Comparison of ENCODE assay signal across 7 cellular contexts in the genomic region with DNA sequence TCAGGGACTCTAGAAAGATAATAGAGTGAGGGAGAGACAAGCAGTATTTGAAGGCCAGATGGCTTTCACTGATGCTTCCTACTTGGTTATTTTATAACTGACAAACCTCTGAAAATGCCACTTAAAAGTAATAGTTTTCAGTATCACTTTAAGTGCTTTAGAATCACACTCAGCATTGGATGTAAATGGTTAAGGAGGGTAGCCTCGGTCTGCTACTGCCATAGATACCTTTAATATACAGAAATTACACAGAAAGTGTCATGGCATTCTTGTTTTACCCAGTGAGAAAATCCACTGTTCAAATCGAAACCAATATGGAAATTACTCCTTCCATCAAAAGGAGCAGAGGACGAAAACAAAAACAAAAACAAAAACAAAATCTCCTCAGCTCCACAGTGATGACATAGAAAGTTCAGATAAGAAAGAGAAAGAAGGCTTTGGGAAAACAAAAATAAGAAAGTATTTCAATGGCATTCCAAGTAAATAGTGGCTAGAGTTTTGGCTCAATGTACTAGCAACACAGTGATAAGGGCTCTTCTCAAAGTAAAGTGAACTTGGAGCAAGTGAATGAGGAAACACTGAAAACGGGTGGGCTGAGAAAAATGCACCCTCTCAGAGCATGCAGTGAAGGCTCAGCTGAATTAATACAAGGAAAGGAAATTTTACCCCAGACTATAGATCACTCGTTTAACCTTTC. TPM values are rescaled to one million over a fixed set of nuclear protein-coding genes. Genes with fewer than 3 reads are reported as not detected.
DNase-seq lines count a peak whose midpoint lies in the region; ATAC-seq and TF ChIP-seq lines count a peak whose summit lies in the region.

No MANE protein-coding gene starts in this region.

- H3K27me3 ChIP-seq in PC-9 (ENCODE audit: insufficient read depth, low read depth) (no peaks in the 10 kb centered on the region), neutrophil (no peaks in the 10 kb centered on the region)

- H3K9me3 Mint-ChIP-seq in MCF 10A (ENCODE audit: unreplicated experiment) (no peaks in the 10 kb centered on the region), HFFc6 (no peaks in the 10 kb centered on the region)

- H3K27ac Mint-ChIP-seq in MCF 10A (ENCODE audit: low read depth, unreplicated experiment) (no peak overlapping the region), HFFc6 (no peak overlapping the region)

- POLR2A ChIA-PET in PC-9 (lab: Charles Lee; ENCODE audit: unreplicated experiment), result no interaction called here
- POLR2A ChIA-PET in MCF 10A (lab: Yijun Ruan, JAX), result interaction anchor here (1.0 to 4.2 kb wide), 2 partner anchors 44 to 167 kb away, joined by 3 to 27 read pairs; a partner anchor contains a TSS

- H3K27me3 Mint-ChIP-seq in MCF 10A (ENCODE audit: insufficient read depth, unreplicated experiment), result no peaks in the 10 kb centered on the region
- H3K27me3 Mint-ChIP-seq in HFFc6 (ENCODE audit: insufficient read depth), result no peaks in the 10 kb centered on the region; the same call in 1 of the 2 replicates

- H3K27ac ChIP-seq in PC-9, result peak overlapping the region; percentile 84
- peak overlapping the region; percentile 80 for H3K27ac ChIP-seq in neutrophil

- BruUV-seq in PC-9 (replicated peaks; lab: Mats Ljungman, UMichigan) (no TSS peak), MCF 10A (replicated peaks; lab: Mats Ljungman, UMichigan) (no TSS peak)

- H3K4me3 ChIP-seq in PC-9 (no peak overlapping the region), neutrophil (ENCODE audit: low read depth in 1 of 2, low read length in 1 of 2) (no peak overlapping the region)

- H3K4me1 Mint-ChIP-seq in MCF 10A (ENCODE audit: insufficient read depth, unreplicated experiment) (peaks cover 27% of the 10 kb centered on the region), HFFc6 (ENCODE audit: low read depth) (peaks cover 49% of the 10 kb centered on the region)

- H3K9me3 ChIP-seq in PC-9 (ENCODE audit: insufficient read depth, low read depth), result 0 out of 2 replicates have a peak, but pooled peaks cover 10% of the 10 kb centered on the region
- no peaks in the 10 kb centered on the region for H3K9me3 ChIP-seq in neutrophil

- CTCF ChIA-PET in PC-9 (lab: Charles Lee) (interaction anchor here (0.7 to 1.2 kb wide), 2 partner anchors 27 to 44 kb away, joined by 3 to 4 read pairs; no protein-coding TSS in a partner anchor), MCF 10A (lab: Yijun Ruan, JAX) (interaction anchor here (1.0 kb wide), 2 partner anchors 196 to 418 kb away, joined by 3 to 7 read pairs; no protein-coding TSS in a partner anchor)

- no peaks in the 10 kb centered on the region for H3K36me3 Mint-ChIP-seq in MCF 10A (ENCODE audit: insufficient read depth, unreplicated experiment)
- no peaks in the 10 kb centered on the region for H3K36me3 Mint-ChIP-seq in HFFc6 (ENCODE audit: low read depth)

- H3K4me3 Mint-ChIP-seq in MCF 10A (ENCODE audit: unreplicated experiment) (no peak overlapping the region), HFFc6 (no peak overlapping the region)

- ATAC-seq in GM19025 (IDR thresholded peaks at IDR 0.05; ENCODE audit: low read depth, unreplicated experiment) (peak; percentile 46), HG02852 (IDR thresholded peaks at IDR 0.05; ENCODE audit: unreplicated experiment) (peak; percentile 42)

- H3K4me1 ChIP-seq in PC-9 (replicated peaks; ENCODE audit: insufficient read depth), result peaks cover 46% of the 10 kb centered on the region
- H3K4me1 ChIP-seq in neutrophil (ENCODE audit: control insufficient read depth in 1 of 2, insufficient read depth in 1 of 2, low read depth in 1 of 2, low read length in 1 of 2), result peaks cover 24 to 26% of the 10 kb centered on the region in 2 experiments

- no peaks in the 10 kb centered on the region for H3K9me2 ChIP-seq in PC-9 (ENCODE audit: insufficient read depth)

- no peak overlapping the region for H2AFZ ChIP-seq in PC-9

- no peaks in the 10 kb centered on the region for H3K79me2 ChIP-seq in PC-9 (ENCODE audit: low read depth)

- peaks cover 39% of the 10 kb centered on the region for H3F3A ChIP-seq in PC-9 (ENCODE audit: insufficient read depth, low read depth)

- intact Hi-C loops in PC-9 (cut with micrococcal nuclease; ENCODE audit: unreplicated experiment), result loop anchor here (1.0 to 5.0 kb wide), 2 partner anchors 82 to 88 kb away; a partner anchor contains a TSS
- intact Hi-C loops in MCF 10A (cut with micrococcal nuclease), result no loop called here

- no peaks in the 10 kb centered on the region for H4K20me1 ChIP-seq in PC-9 (ENCODE audit: insufficient read depth)

- TF ChIP-seq CTCF in PC-9 (conservative IDR thresholded peaks at IDR 0.05), result no peak
- TF ChIP-seq CTCF in neutrophil (IDR thresholded peaks at IDR 0.05), result no peak
- no peak for TF ChIP-seq CTCF in MCF 10A (IDR thresholded peaks at IDR 0.05; ENCODE audit: unreplicated experiment)
- no peak for TF ChIP-seq CTCF in HFFc6 (IDR thresholded peaks at IDR 0.05)

- no peak for DNase-seq in PC-9
- DNase-seq in MCF 10A (ENCODE audit: unreplicated experiment), result no peak
- DNase-seq in NCI-H1694 treated with DMSO at 0.1 percent for 48 hours (lab: John Stamatoyannopoulos, UW), result no peak
- no peak for DNase-seq in HFFc6

- H3K4me2 ChIP-seq in PC-9, result peak overlapping the region; percentile 72; the same call in 1 of the 2 replicates

- H3K36me3 ChIP-seq in PC-9 (ENCODE audit: low read depth) (no peaks in the 10 kb centered on the region), neutrophil (no peaks in the 10 kb centered on the region)

RNA-seq across cellular contexts. Expression of a gene that starts 43.2 kb away (rescaled TPM):
- 74.8 and 76.9 TPM in 2 replicates for total RNA-seq in PC-9 (2021)
- total RNA-seq in MCF 10A (2022), result 28.5 and 31.5 TPM in 2 replicates
- 10 to 100 TPM; 68.3 to 89.5 (median 77.1) TPM for total RNA-seq in HFFc6 (2021; fragmentation: NEBNext Ultra II Directional; extraction: Animal tissue kit (Norgen Biotek cat#: 25700))
